In the genomic region with DNA sequence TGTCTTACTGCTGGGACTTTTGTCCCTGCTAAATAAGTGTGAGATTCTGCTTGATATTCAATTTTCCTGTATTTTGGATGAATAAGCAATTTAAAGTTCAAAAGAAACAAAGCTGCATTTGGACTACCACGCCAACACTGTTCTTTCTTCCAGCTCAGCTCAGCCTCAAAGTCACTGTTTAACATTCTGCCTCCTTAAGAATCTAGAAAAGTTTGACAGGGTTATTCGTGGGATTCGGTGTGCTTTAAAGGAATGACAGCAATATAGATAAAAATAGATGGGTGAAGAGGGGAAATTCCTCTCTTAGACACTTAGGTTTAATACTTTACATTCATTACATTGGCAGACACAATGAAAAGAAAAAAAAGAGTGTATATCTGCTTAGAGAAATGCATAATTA, we compare ENCODE assay signal across 22 cellular contexts.
DNase-seq lines count a peak whose midpoint lies in the region; ATAC-seq, FAIRE-seq and TF ChIP-seq lines count a peak whose summit lies in the region.
"Had no signal": no experiment of that assay in that cellular context is flagged by ENCODE, and none has a peak within 500 bp of the region (broad histone marks: within the 10 kb centered on the region; RNA-seq: fewer than 3 reads in every experiment).

No MANE protein-coding gene starts in this region.

- H3K4me2 ChIP-seq in GM23338 (no peak overlapping the region), astrocyte (ENCODE audit: low read length) (peak overlapping the region; percentile 87)

- FAIRE-seq in astrocyte (lab: Jason Lieb, UNC): no peak
- no peak for FAIRE-seq in HTR-8/SVneo (lab: Jason Lieb, UNC)
- FAIRE-seq: GM12892, islet of Langerhans had no signal

- H2AFZ ChIP-seq in ACC112 (ENCODE audit: low read length, unreplicated experiment) (no peak overlapping the region), GM23338 (no peak overlapping the region), astrocyte (ENCODE audit: low read depth, low read length) (no peak overlapping the region)

- TF ChIP-seq CTCF in GM23338 (conservative IDR thresholded peaks at IDR 0.05; ENCODE audit: low read depth in 2 of 2) (no peak), astrocyte (IDR thresholded peaks at IDR 0.05; ENCODE audit: insufficient read depth, low read depth, low read length) (no peak)

- H3K27me3 Mint-ChIP-seq in GM23338 (ENCODE audit: insufficient read depth, low read depth, poor library complexity) (peaks cover 35% of the 10 kb centered on the region), astrocyte (ENCODE audit: low read depth, unreplicated experiment) (no peaks in the 10 kb centered on the region)
- H3K27me3 Mint-ChIP-seq in natural killer cell treated with Interleukin-12 subunit alpha and Interleukin-12 subunit beta and Interleukin-15 and Interleukin-18, amount 100 ng/mL, for 72 hours: no peaks in the 10 kb centered on the region

- peaks cover 16% of the 10 kb centered on the region for H3K4me1 ChIP-seq in ACC112 (ENCODE audit: control insufficient read depth, insufficient read depth, low read length, unreplicated experiment)
- peaks cover 31% of the 10 kb centered on the region for H3K4me1 ChIP-seq in GM23338 (ENCODE audit: insufficient read depth)
- peaks cover 22% of the 10 kb centered on the region for H3K4me1 ChIP-seq in astrocyte (ENCODE audit: insufficient read depth, low read length)

- H3K27me3 ChIP-seq in ACC112 (ENCODE audit: insufficient read depth, low read length): no peaks in the 10 kb centered on the region
- peaks cover 28% of the 10 kb centered on the region for H3K27me3 ChIP-seq in GM23338 (ENCODE audit: insufficient read depth)
- no peaks in the 10 kb centered on the region for H3K27me3 ChIP-seq in astrocyte (ENCODE audit: insufficient read depth, low read length)
- H3K27me3 ChIP-seq: body of pancreas, tibial nerve had no signal

- H3K9me3 ChIP-seq in astrocyte (ENCODE audit: insufficient read depth, low read depth, low read length): no peaks in the 10 kb centered on the region
- H3K9me3 ChIP-seq: body of pancreas had no signal

- H3K9ac ChIP-seq in astrocyte (ENCODE audit: low read length): no peak overlapping the region

- peaks cover 58% of the 10 kb centered on the region for H3K79me2 ChIP-seq in ACC112 (ENCODE audit: control insufficient read depth, insufficient read depth, low read length, unreplicated experiment)
- peaks cover 14% of the 10 kb centered on the region; the same call in 1 of the 2 replicates for H3K79me2 ChIP-seq in GM23338 (replicated peaks; ENCODE audit: insufficient read depth)
- peaks cover 62% of the 10 kb centered on the region for H3K79me2 ChIP-seq in astrocyte (ENCODE audit: insufficient read depth, low read length)

- H3K4me3 Mint-ChIP-seq in GM23338 (peak overlapping the region; percentile 23; the same call in 1 of the 3 replicates), astrocyte (ENCODE audit: unreplicated experiment) (peak overlapping the region; percentile 92)
- peak overlapping the region; percentile 32 for H3K4me3 Mint-ChIP-seq in natural killer cell treated with Interleukin-12 subunit alpha and Interleukin-12 subunit beta and Interleukin-15 and Interleukin-18, amount 100 ng/mL, for 72 hours
- H3K4me3 Mint-ChIP-seq: activated CD8-positive, alpha-beta T cell treated with anti-CD3 and anti-CD28 coated beads, Interleukin-2, amount 10 ng/mL, durations not matched to agents 7 days and 5 days had no signal

- H3K36me3 Mint-ChIP-seq in GM23338 (ENCODE audit: low read depth): peaks cover 6% of the 10 kb centered on the region
- H3K36me3 Mint-ChIP-seq in astrocyte (ENCODE audit: low read depth, unreplicated experiment): peaks cover 4% of the 10 kb centered on the region
- peaks cover 5% of the 10 kb centered on the region for H3K36me3 Mint-ChIP-seq in natural killer cell treated with Interleukin-12 subunit alpha and Interleukin-12 subunit beta and Interleukin-15 and Interleukin-18, amount 100 ng/mL, for 72 hours

- H3K4me1 Mint-ChIP-seq in GM23338 (peaks cover 48% of the 10 kb centered on the region), astrocyte (ENCODE audit: low read depth, unreplicated experiment) (peaks cover 11% of the 10 kb centered on the region)
- H3K4me1 Mint-ChIP-seq in natural killer cell treated with Interleukin-12 subunit alpha and Interleukin-12 subunit beta and Interleukin-15 and Interleukin-18, amount 100 ng/mL, for 72 hours (ENCODE audit: low read depth in 2 of 2): peaks cover 29 to 36% of the 10 kb centered on the region in 2 donors

- no peak for ATAC-seq in GM23338
- no peak for ATAC-seq in natural killer cell treated with Interleukin-12 subunit alpha and Interleukin-12 subunit beta and Interleukin-15 and Interleukin-18, amount 100 ng/mL, for 72 hours
- ATAC-seq in HG02852 (IDR thresholded peaks at IDR 0.05; ENCODE audit: unreplicated experiment): no peak
- no peak for ATAC-seq in HG02610 (IDR thresholded peaks at IDR 0.05; ENCODE audit: unreplicated experiment)
- ATAC-seq: activated CD8-positive, alpha-beta T cell treated with anti-CD3 and anti-CD28 coated beads, Interleukin-2, amount 10 ng/mL, durations not matched to agents 7 days and 5 days; activated naive CD4-positive, alpha-beta T cell treated with anti-CD3 and anti-CD28 coated beads, Interleukin-2, amount 50 U/mL, for 72 hours; body of pancreas had no signal

- H3K27ac ChIP-seq in ACC112 (ENCODE audit: low read depth, low read length): no peak overlapping the region
- H3K27ac ChIP-seq in GM23338 (ENCODE audit: low read depth): no peak overlapping the region
- no peak overlapping the region for H3K27ac ChIP-seq in astrocyte (ENCODE audit: low read depth, low read length)
- H3K27ac ChIP-seq: body of pancreas had no signal

- H4K20me1 ChIP-seq in GM23338 (replicated peaks; ENCODE audit: insufficient read depth) (peaks cover 12% of the 10 kb centered on the region; the same call in 1 of the 2 replicates), astrocyte (ENCODE audit: insufficient read depth, low read length) (peaks cover 50% of the 10 kb centered on the region)

- H3K4me3 ChIP-seq in ACC112 (ENCODE audit: low read depth, low read length) (peak overlapping the region; percentile 95), GM23338 (no peak overlapping the region), astrocyte (ENCODE audit: insufficient read depth, low read depth, low read length) (no peak overlapping the region)
- H3K4me3 ChIP-seq: body of pancreas had no signal

- H3K9me3 Mint-ChIP-seq in GM23338 (peaks cover 11% of the 10 kb centered on the region), astrocyte (ENCODE audit: unreplicated experiment) (peaks cover 3% of the 10 kb centered on the region)
- no peaks in the 10 kb centered on the region for H3K9me3 Mint-ChIP-seq in natural killer cell treated with Interleukin-12 subunit alpha and Interleukin-12 subunit beta and Interleukin-15 and Interleukin-18, amount 100 ng/mL, for 72 hours

- 0 out of 2 replicates have a peak, but pooled peaks cover under 1% of the 10 kb centered on the region for H3K36me3 ChIP-seq in ACC112 (ENCODE audit: insufficient read depth, low read length)
- no peaks in the 10 kb centered on the region; the same call in 1 of the 2 replicates for H3K36me3 ChIP-seq in GM23338 (ENCODE audit: insufficient read depth)
- peaks cover under 1% of the 10 kb centered on the region for H3K36me3 ChIP-seq in astrocyte (ENCODE audit: insufficient read depth, low read length)

- H3F3A ChIP-seq in GM23338 (replicated peaks; ENCODE audit: low read depth): peaks cover 11% of the 10 kb centered on the region

- H3K9me2 ChIP-seq in GM23338 (ENCODE audit: insufficient read depth): 0 out of 2 replicates have a peak, but pooled peaks cover under 1% of the 10 kb centered on the region

- H3K27ac Mint-ChIP-seq in GM23338 (no peak overlapping the region), astrocyte (ENCODE audit: unreplicated experiment) (no peak overlapping the region)
- no peak overlapping the region for H3K27ac Mint-ChIP-seq in natural killer cell treated with Interleukin-12 subunit alpha and Interleukin-12 subunit beta and Interleukin-15 and Interleukin-18, amount 100 ng/mL, for 72 hours
- H3K27ac Mint-ChIP-seq: activated CD8-positive, alpha-beta T cell treated with anti-CD3 and anti-CD28 coated beads, Interleukin-2, amount 10 ng/mL, durations not matched to agents 7 days and 5 days; activated naive CD4-positive, alpha-beta T cell treated with anti-CD3 and anti-CD28 coated beads, Interleukin-2, amount 50 U/mL, for 72 hours; H9 had no signal

- no peak for DNase-seq in GM23338 (ENCODE audit: low spot score)
- no peak for DNase-seq in astrocyte (ENCODE audit: low read depth)
- DNase-seq in natural killer cell treated with Interleukin-12 subunit alpha and Interleukin-12 subunit beta and Interleukin-15 and Interleukin-18, amount 100 ng/mL, for 72 hours (ENCODE audit: low spot score): no peak
- DNase-seq in NCI-H446 treated with DMSO at 0.1 percent for 48 hours (lab: John Stamatoyannopoulos, UW): no peak
- DNase-seq in HTR-8/SVneo (ENCODE audit: insufficient read length, low spot score): no peak
- DNase-seq: activated CD8-positive, alpha-beta T cell treated with anti-CD3 and anti-CD28 coated beads, Interleukin-2, amount 10 ng/mL, durations not matched to agents 7 days and 5 days; activated T-cell treated with anti-CD3 and anti-CD28 coated beads, Interleukin-2, amount 50 U/mL, for 48 hours; body of pancreas; DMS79 treated with DMSO at 0.1 percent for 48 hours; hippocampal formation; NCI-H1105; NCI-H2081; stimulated activated naive CD4-positive, alpha-beta T cell; T1000 had no signal

TF ChIP-seq in GM23338, 12 proteins besides CTCF, POLR2A, EP300 and RAD21 (continues in another document):
- no peak for TF ChIP-seq ZNF331 (CRISPR knock-in tag; IDR thresholded peaks at IDR 0.05; ENCODE audit: low read depth)
- TF ChIP-seq, protein P1, sequence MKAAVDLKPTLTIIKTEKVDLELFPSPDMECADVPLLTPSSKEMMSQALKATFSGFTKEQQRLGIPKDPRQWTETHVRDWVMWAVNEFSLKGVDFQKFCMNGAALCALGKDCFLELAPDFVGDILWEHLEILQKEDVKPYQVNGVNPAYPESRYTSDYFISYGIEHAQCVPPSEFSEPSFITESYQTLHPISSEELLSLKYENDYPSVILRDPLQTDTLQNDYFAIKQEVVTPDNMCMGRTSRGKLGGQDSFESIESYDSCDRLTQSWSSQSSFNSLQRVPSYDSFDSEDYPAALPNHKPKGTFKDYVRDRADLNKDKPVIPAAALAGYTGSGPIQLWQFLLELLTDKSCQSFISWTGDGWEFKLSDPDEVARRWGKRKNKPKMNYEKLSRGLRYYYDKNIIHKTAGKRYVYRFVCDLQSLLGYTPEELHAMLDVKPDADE (IDR thresholded peaks at IDR 0.05): no peak
- no peak for TF ChIP-seq ZNF114 (CRISPR knock-in tag; IDR thresholded peaks at IDR 0.05)
- no peak for TF ChIP-seq EZH2phosphoT487 (IDR thresholded peaks at IDR 0.05; ENCODE audit: unreplicated experiment)
- no peak for TF ChIP-seq EZH2 (IDR thresholded peaks at IDR 0.05; ENCODE audit: low read depth, unreplicated experiment)
- TF ChIP-seq STAT1 (IDR thresholded peaks at IDR 0.05; ENCODE audit: unreplicated experiment): no peak
- no peak for TF ChIP-seq CREB1 (CRISPR knock-in tag; IDR thresholded peaks at IDR 0.05; ENCODE audit: low read depth)

Comparison
In these comparisons a context has a peak if more than half of its experiments do, and no peak if none do; other contexts are left out.
1. H3K4me3 Mint-ChIP-seq: peak in every context shown above with its lines; median percentile 92 in astrocyte; 32 in natural killer cell treated with Interleukin-12 subunit alpha and Interleukin-12 subunit beta and Interleukin-15 and Interleukin-18, amount 100 ng/mL, for 72 hours; 23 in GM23338.